ENCODE assay signal across 25 cellular contexts in genomic region chr1:209536843-209537242, GRCh38. TPM values are rescaled to one million over a fixed set of nuclear protein-coding genes. Genes with fewer than 3 reads are reported as not detected.
DNase-seq lines count a peak whose midpoint lies in the region; ATAC-seq and TF ChIP-seq lines count a peak whose summit lies in the region.
"Had no signal": no experiment of that assay in that cellular context is flagged by ENCODE, and none has a peak within 500 bp of the region (broad histone marks: within the 10 kb centered on the region; RNA-seq: fewer than 3 reads in every experiment).

No MANE protein-coding gene starts in this region.

- no peak overlapping the region for H2AFZ ChIP-seq in GM23338

- no peaks in the 10 kb centered on the region for H3K36me3 Mint-ChIP-seq in GM23338 (ENCODE audit: low read depth)
- no peaks in the 10 kb centered on the region for H3K36me3 Mint-ChIP-seq in WTC11
- H3K36me3 Mint-ChIP-seq: CD14-positive monocyte; CD4-positive, alpha-beta memory T cell; CD4-positive, CD25-positive, alpha-beta regulatory T cell; CD8-positive, alpha-beta memory T cell had no signal

- no peaks in the 10 kb centered on the region for H4K20me1 ChIP-seq in GM23338 (replicated peaks; ENCODE audit: insufficient read depth)
- H4K20me1 ChIP-seq: BLaER1 had no signal

- H3K27ac Mint-ChIP-seq in GM23338: no peak overlapping the region
- H3K27ac Mint-ChIP-seq in WTC11: no peak overlapping the region
- H3K27ac Mint-ChIP-seq: CD14-positive monocyte; CD4-positive, alpha-beta memory T cell; CD4-positive, CD25-positive, alpha-beta regulatory T cell; CD8-positive, alpha-beta memory T cell had no signal

- H3K36me3 ChIP-seq in GM23338 (ENCODE audit: insufficient read depth): no peaks in the 10 kb centered on the region
- H3K36me3 ChIP-seq: BE2C, BLaER1 had no signal

- H3K4me3 ChIP-seq in GM23338: no peak overlapping the region
- H3K4me3 ChIP-seq: BLaER1 had no signal

- H3K9me3 Mint-ChIP-seq in GM23338: no peaks in the 10 kb centered on the region
- peaks cover 9% of the 10 kb centered on the region for H3K9me3 Mint-ChIP-seq in WTC11
- H3K9me3 Mint-ChIP-seq: CD4-positive, CD25-positive, alpha-beta regulatory T cell had no signal

- peaks cover 28% of the 10 kb centered on the region; the same call in 1 of the 2 replicates for H3K9me2 ChIP-seq in GM23338 (ENCODE audit: insufficient read depth)

- no peak overlapping the region for H3K4me2 ChIP-seq in GM23338
- H3K4me2 ChIP-seq: BLaER1 had no signal

- no peaks in the 10 kb centered on the region for H3K27me3 ChIP-seq in GM23338 (ENCODE audit: insufficient read depth)
- H3K27me3 ChIP-seq: BLaER1 had no signal

- CTCF ChIA-PET in WTC11 (lab: Charles Lee): interaction anchor here (1.1 to 6.0 kb wide), 6 partner anchors 10 to 104 kb away, joined by 3 to 32 read pairs (median 3); no protein-coding TSS in a partner anchor

- H3K4me1 ChIP-seq in GM23338 (ENCODE audit: insufficient read depth): peaks cover 9% of the 10 kb centered on the region; the same call in 1 of the 2 replicates
- H3K4me1 ChIP-seq: BE2C had no signal

- H3K4me1 Mint-ChIP-seq in GM23338 (peaks cover 16% of the 10 kb centered on the region), WTC11 (peaks cover 25% of the 10 kb centered on the region)
- H3K4me1 Mint-ChIP-seq: CD14-positive monocyte; CD4-positive, alpha-beta memory T cell; CD4-positive, CD25-positive, alpha-beta regulatory T cell; CD8-positive, alpha-beta memory T cell had no signal

- H3K4me3 Mint-ChIP-seq in GM23338 (no peak overlapping the region), WTC11 (no peak overlapping the region)
- H3K4me3 Mint-ChIP-seq: CD14-positive monocyte; CD4-positive, alpha-beta memory T cell; CD4-positive, CD25-positive, alpha-beta regulatory T cell; CD8-positive, alpha-beta memory T cell had no signal

- H3K27ac ChIP-seq in GM23338 (ENCODE audit: low read depth): no peak overlapping the region
- H3K27ac ChIP-seq: BLaER1 had no signal

- DNase-seq in GM23338 (ENCODE audit: low spot score) (peak; percentile 40), WTC11 (ENCODE audit: low spot score) (no peak), iPS-NIHi11 (ENCODE audit: low spot score) (peak; percentile 16), kidney tubule cell (ENCODE audit: low spot score) (no peak)
- DNase-seq: 8988T; ACHN; BE2C; C1 segment of cervical spinal cord; CD4-positive, alpha-beta memory T cell; CD4-positive, CD25-positive, alpha-beta regulatory T cell; CD8-positive, alpha-beta memory T cell; COR-L47; DMS 273 treated with DMSO at 0.1 percent for 48 hours; DMS153; DMS53; DMS79; DND-41; EL; GF-D8 had no signal

- no peaks in the 10 kb centered on the region for H3K79me2 ChIP-seq in GM23338 (replicated peaks; ENCODE audit: insufficient read depth)

- ATAC-seq in GM23338: peak; percentile 65
- peak; percentile 62 for ATAC-seq in WTC11
- no peak for ATAC-seq in GM18909 (IDR thresholded peaks at IDR 0.05; ENCODE audit: poor library complexity, unreplicated experiment)
- ATAC-seq in GM18511 (IDR thresholded peaks at IDR 0.05; ENCODE audit: unreplicated experiment): no peak
- no peak for ATAC-seq in HG02970 (IDR thresholded peaks at IDR 0.05; ENCODE audit: low FRiP score, unreplicated experiment)

- no peaks in the 10 kb centered on the region for H3F3A ChIP-seq in GM23338 (replicated peaks; ENCODE audit: low read depth)

- TF ChIP-seq CTCF in GM23338 (conservative IDR thresholded peaks at IDR 0.05; ENCODE audit: low read depth in 2 of 2) (no peak), WTC11 (IDR thresholded peaks at IDR 0.05) (no peak)

- POLR2A ChIA-PET in WTC11 (lab: Charles Lee): no interaction called here

- H3K27me3 Mint-ChIP-seq in GM23338 (ENCODE audit: insufficient read depth, low read depth, poor library complexity): peaks cover 1% of the 10 kb centered on the region
- H3K27me3 Mint-ChIP-seq in WTC11 (ENCODE audit: low read depth): peaks cover 17% of the 10 kb centered on the region

TF ChIP-seq in GM23338, 12 proteins besides CTCF, POLR2A, EP300 and RAD21 (continues in another document):
- TF ChIP-seq JUNB (IDR thresholded peaks at IDR 0.05; ENCODE audit: unreplicated experiment): no peak

TF ChIP-seq in WTC11, 78 proteins besides CTCF, POLR2A, EP300 and RAD21:
- TF ChIP-seq, protein P1, sequence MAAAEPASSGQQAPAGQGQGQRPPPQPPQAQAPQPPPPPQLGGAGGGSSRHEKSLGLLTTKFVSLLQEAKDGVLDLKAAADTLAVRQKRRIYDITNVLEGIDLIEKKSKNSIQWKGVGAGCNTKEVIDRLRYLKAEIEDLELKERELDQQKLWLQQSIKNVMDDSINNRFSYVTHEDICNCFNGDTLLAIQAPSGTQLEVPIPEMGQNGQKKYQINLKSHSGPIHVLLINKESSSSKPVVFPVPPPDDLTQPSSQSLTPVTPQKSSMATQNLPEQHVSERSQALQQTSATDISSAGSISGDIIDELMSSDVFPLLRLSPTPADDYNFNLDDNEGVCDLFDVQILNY (CRISPR knock-in tag; IDR thresholded peaks at IDR 0.05): no peak
- TF ChIP-seq ZNF317 (CRISPR knock-in tag; IDR thresholded peaks at IDR 0.05; ENCODE audit: borderline replicate concordance, low read depth) (no peak), JAZF1 (CRISPR knock-in tag; IDR thresholded peaks at IDR 0.05) (no peak), GRHL2 (CRISPR knock-in tag; IDR thresholded peaks at IDR 0.05; ENCODE audit: insufficient replicate concordance, severe bottlenecking) (no peak), ZSCAN18 (CRISPR knock-in tag; IDR thresholded peaks at IDR 0.05) (no peak), NFE2L1 (CRISPR knock-in tag; IDR thresholded peaks at IDR 0.05) (no peak), ELF4 (CRISPR knock-in tag; IDR thresholded peaks at IDR 0.05; ENCODE audit: low read depth) (no peak), NFYB (CRISPR knock-in tag; conservative IDR thresholded peaks at IDR 0.05; ENCODE audit: low read depth) (no peak), NR1H2 (CRISPR knock-in tag; IDR thresholded peaks at IDR 0.05) (no peak), ETV6 (CRISPR knock-in tag; IDR thresholded peaks at IDR 0.05) (no peak), AFF4 (CRISPR knock-in tag; IDR thresholded peaks at IDR 0.05; ENCODE audit: borderline replicate concordance) (no peak), ZNF232 (CRISPR knock-in tag; IDR thresholded peaks at IDR 0.05) (no peak), SMAD3 (CRISPR knock-in tag; IDR thresholded peaks at IDR 0.05; ENCODE audit: borderline replicate concordance) (no peak)
- TF ChIP-seq, protein P2, sequence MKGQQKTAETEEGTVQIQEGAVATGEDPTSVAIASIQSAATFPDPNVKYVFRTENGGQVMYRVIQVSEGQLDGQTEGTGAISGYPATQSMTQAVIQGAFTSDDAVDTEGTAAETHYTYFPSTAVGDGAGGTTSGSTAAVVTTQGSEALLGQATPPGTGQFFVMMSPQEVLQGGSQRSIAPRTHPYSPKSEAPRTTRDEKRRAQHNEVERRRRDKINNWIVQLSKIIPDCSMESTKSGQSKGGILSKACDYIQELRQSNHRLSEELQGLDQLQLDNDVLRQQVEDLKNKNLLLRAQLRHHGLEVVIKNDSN (CRISPR knock-in tag; IDR thresholded peaks at IDR 0.05): no peak

RNA-seq across cellular contexts. Expression of gene CAMK1G, which starts 46.7 kb away (rescaled TPM):
- total RNA-seq in GM23338 (2014; rRNA removed; shearing (Covaris generic)): 0.76 and 2.8 TPM in 2 replicates
- 0.09 and 0.32 TPM in 2 replicates for polyA plus RNA-seq in GM23338 (2016; fragmentation: Nextera tagmentation; extraction: Ambion mirVana)
- 0.28 to 0.96 TPM (median 0.50 TPM) in 3 replicates for total RNA-seq in WTC11 (2021)
- total RNA-seq: CD4-positive, alpha-beta memory T cell; CD4-positive, CD25-positive, alpha-beta regulatory T cell; CD8-positive, alpha-beta memory T cell; Daoy had no signal
- polyA plus RNA-seq: CD14-positive monocyte; CD4-positive, alpha-beta memory T cell; CD4-positive, CD25-positive, alpha-beta regulatory T cell; CD8-positive, alpha-beta memory T cell had no signal

Comparison
In these comparisons a context has a peak if more than half of its experiments do, and no peak if none do; other contexts are left out.
1. ATAC-seq: peak in GM23338 (single experiment) and WTC11 (single experiment); none in GM18909 (single experiment), GM18511 (single experiment) and HG02970 (single experiment).
2. DNase-seq: peak in GM23338 (single experiment) and iPS-NIHi11 (single experiment); none in WTC11 (single experiment) and kidney tubule cell (single experiment).